ENCODE assay signal across 8 cellular contexts in the genomic region with DNA sequence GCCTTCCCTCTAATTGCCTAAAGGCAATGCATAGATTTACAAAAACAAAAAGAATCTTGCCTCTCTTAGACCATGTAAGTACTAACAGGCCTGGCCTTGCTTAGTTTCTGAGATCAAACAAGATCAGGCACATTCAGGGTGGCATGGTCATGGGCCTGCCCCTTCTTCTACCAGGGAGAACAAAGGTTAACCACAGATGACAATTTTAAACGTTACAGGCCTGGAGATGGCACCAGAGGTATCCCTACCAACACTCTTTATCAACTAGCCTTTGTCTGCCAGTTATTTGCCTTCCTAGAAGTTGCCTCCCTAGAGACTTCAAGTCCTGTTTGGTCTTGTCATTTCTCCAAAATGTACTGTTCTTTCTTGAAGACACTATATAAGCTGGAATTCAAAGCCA.
DNase-seq lines count a peak whose midpoint lies in the region; ATAC-seq and TF ChIP-seq lines count a peak whose summit lies in the region.

No MANE protein-coding gene starts in this region.

- H3K4me3 ChIP-seq in BE2C (ENCODE audit: low read depth, low read length) (no peak overlapping the region), H7 (ENCODE audit: insufficient read depth, low read depth, low read length) (no peak overlapping the region), heart left ventricle (no peak overlapping the region), aorta (ENCODE audit: low read length in 2 of 2) (no peak overlapping the region)

- TF ChIP-seq CTCF in BE2C (IDR thresholded peaks at IDR 0.05; ENCODE audit: low read depth, low read length) (peak; percentile 54), heart left ventricle (IDR thresholded peaks at IDR 0.05) (peak in 9 of 12 donors; percentile 23 to 41 (median 30)), GM10248 (IDR thresholded peaks at IDR 0.05; ENCODE audit: control extremely low read depth, extremely low read depth, low read depth, missing control alignments) (no peak), GM13976 (IDR thresholded peaks at IDR 0.05; ENCODE audit: borderline replicate concordance, control extremely low read depth, extremely low read depth, insufficient read depth, missing control alignments) (no peak)

- POLR2A ChIA-PET in GM10248 (lab: Yijun Ruan, JAX): no interaction called here

- in situ Hi-C loops in GM13976 (cut with MboI; ENCODE audit: low sequenced_read_pairs, unreplicated experiment): no loop called here

- no peak for TF ChIP-seq POLR2A in heart left ventricle (IDR thresholded peaks at IDR 0.05)

- peak; percentile 20 for DNase-seq in BE2C
- peak; percentile 10 for DNase-seq in H7
- DNase-seq in NCI-H748 treated with DMSO at 0.1 percent for 48 hours (lab: John Stamatoyannopoulos, UW): peak; percentile 30
- peak in 1 of 5 donors; percentile 15 for DNase-seq in heart left ventricle
- DNase-seq in aorta: no peak
- no peak for DNase-seq in GM10248 (ENCODE audit: extremely low spot score)
- no peak for DNase-seq in T1000 (lab: John Stamatoyannopoulos, UW)
- DNase-seq in GM13976 (ENCODE audit: low spot score): no peak

- H3K36me3 ChIP-seq in BE2C (no peaks in the 10 kb centered on the region), H7 (replicated peaks; ENCODE audit: control insufficient read depth, insufficient read depth, low read length) (no peaks in the 10 kb centered on the region), heart left ventricle (no peaks in the 10 kb centered on the region), aorta (ENCODE audit: control insufficient read depth in 1 of 2, insufficient read depth in 2 of 2, low read length in 1 of 2) (no peaks in the 10 kb centered on the region)

- intact Hi-C loops in heart left ventricle (cut with DNase I) (loop anchor here in 8 of 10 donors (5.0 to 10.0 kb wide), 5 partner anchors 61 to 461 kb away; partner anchors contain the start of genes DOCK4 (in 5 of the 8) and ZNF277 (in 5 of the 8)), aorta (cut with DNase I) (no loop called here)

- ATAC-seq in heart left ventricle (peak; percentile 75 to 82 (median 79)), aorta (ENCODE audit: low FRiP score) (peak; percentile 56)

- H3K9me3 ChIP-seq in BE2C: no peaks in the 10 kb centered on the region
- H3K9me3 ChIP-seq in heart left ventricle: no peaks in the 10 kb centered on the region
- H3K9me3 ChIP-seq in aorta (ENCODE audit: control insufficient read depth, low read length): no peaks in the 10 kb centered on the region

- H3K27ac ChIP-seq in heart left ventricle (peak overlapping the region in 3 of 12 donors; percentile 5 to 77 (median 63)), aorta (ENCODE audit: low read depth in 1 of 2, low read length in 2 of 2) (no peak overlapping the region)

- H3K4me1 ChIP-seq in BE2C (no peaks in the 10 kb centered on the region; the same call in 1 of the 2 replicates), heart left ventricle (peaks cover 0 to 42% (median 22%) of the 10 kb centered on the region in 12 donors), aorta (ENCODE audit: control insufficient read depth in 1 of 2, insufficient read depth in 2 of 2, low read length in 2 of 2) (no peaks in the 10 kb centered on the region)

- WGBS in heart left ventricle, 4 donors: 0 to 2% (median 0%) methylated on average over 1 of the region's 1 CpG
- WGBS in aorta, 2 donors: 0 to 1% methylated on average over 1 of the region's 1 CpG

- H3K27me3 ChIP-seq in BE2C (no peaks in the 10 kb centered on the region), H7 (ENCODE audit: control insufficient read depth, insufficient read depth, low read length) (no peaks in the 10 kb centered on the region), heart left ventricle (no peaks in the 10 kb centered on the region), aorta (ENCODE audit: control insufficient read depth in 1 of 2, insufficient read depth in 2 of 2, low read length in 1 of 2) (no peaks in the 10 kb centered on the region)

- CTCF ChIA-PET in GM10248 (lab: Yijun Ruan, JAX): interaction anchor here (1.2 kb wide), 1 partner anchor 31 kb away, joined by 3 read pairs; no protein-coding TSS in a partner anchor

Comparison
In these comparisons a context has a peak if more than half of its experiments do, and no peak if none do; other contexts are left out.
1. DNase-seq: peak in BE2C (single experiment), H7 (single experiment) and NCI-H748 treated with DMSO at 0.1 percent for 48 hours (single experiment); none in aorta (0 of 2), GM10248 (single experiment), T1000 (single experiment) and GM13976 (single experiment).
2. CTCF ChIP-seq: peak in BE2C (single experiment) and heart left ventricle (9 of 12); none in GM10248 (single experiment) and GM13976 (single experiment).
3. intact Hi-C loops: an anchor here in heart left ventricle (5.0 to 10.0 kb wide); none called in aorta.